1 cellular context compared by ENCODE assay signal in genomic region chrX:109848451-109849050, GRCh38.
TF ChIP-seq lines count a peak whose summit lies in the region.

No MANE protein-coding gene starts in this region.

TF ChIP-seq in K562, 482 proteins besides CTCF, POLR2A, EP300 and RAD21 (continued from another document):
- TF ChIP-seq MTA1 (IDR thresholded peaks at IDR 0.05; ENCODE audit: borderline replicate concordance), result no peak
- no peak for TF ChIP-seq THAP7 (CRISPR knock-in tag; IDR thresholded peaks at IDR 0.05)
- no peak for TF ChIP-seq MBD2 (IDR thresholded peaks at IDR 0.05; ENCODE audit: borderline replicate concordance, low read depth)
- TF ChIP-seq MAZ (CRISPR knock-in tag; conservative IDR thresholded peaks at IDR 0.05 in 1 of 2, IDR thresholded peaks at IDR 0.05 in 1 of 2), result peak in 1 of 2 experiments; percentile 45; a peak in 1 of 4 replicates
- TF ChIP-seq U2AF1 (optimal IDR thresholded peaks at IDR 0.05; ENCODE audit: low read depth, low read length), result no peak
